In the genomic region with DNA sequence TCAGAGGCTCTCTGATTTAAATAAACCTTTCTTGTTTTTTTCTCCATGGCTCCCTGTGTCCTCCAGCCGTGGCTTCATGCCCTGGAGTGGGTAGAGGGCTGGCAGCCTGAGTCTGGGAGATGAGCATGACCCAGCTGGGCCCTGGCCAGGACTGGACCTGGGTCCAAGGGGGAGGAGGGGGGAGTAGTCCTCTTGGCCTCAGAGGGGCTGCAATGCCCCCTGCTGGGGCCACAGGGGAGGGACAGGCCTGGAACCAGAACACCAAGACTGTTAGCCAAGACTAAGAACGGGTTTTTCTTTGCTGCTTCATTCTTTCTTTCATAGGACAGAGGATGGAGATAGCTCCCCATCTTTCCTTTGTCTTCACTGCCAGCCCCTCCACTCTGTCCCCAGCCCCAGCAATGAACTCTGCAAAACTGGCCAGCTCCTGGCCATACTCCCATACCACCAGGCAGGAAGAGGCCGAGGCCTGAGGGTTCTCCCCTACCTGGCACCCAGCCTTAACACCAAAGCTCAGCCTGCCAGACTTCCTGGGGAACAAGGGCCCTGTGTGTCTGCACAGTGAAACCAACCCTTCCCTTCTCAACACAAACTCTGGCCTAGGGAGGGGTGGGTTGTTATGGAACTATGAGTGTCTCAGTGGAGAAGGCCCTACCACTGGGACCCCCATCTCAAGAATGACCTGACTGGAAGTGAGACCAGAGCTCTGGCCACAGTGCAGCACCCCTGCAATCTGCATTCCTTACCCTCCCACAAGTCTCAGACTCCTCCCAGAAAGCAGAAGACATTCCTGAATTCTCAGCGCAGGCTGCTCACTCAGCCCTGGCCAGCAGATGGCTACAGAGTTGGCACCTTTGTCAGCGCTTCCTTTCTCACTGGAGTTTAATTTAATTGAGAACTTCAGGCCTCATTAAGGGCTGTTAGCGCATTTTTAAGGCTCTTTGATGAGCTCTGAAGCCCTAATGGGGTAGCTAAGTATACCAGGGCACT, we compare ENCODE assay signal across 9 cellular contexts. TPM values are rescaled to one million over a fixed set of nuclear protein-coding genes. Genes with fewer than 3 reads are reported as not detected.
DNase-seq lines count a peak whose midpoint lies in the region; ATAC-seq, FAIRE-seq and TF ChIP-seq lines count a peak whose summit lies in the region.
"Had no signal": no experiment of that assay in that cellular context is flagged by ENCODE, and none has a peak within 500 bp of the region (broad histone marks: within the 10 kb centered on the region; RNA-seq: fewer than 3 reads in every experiment).

No MANE protein-coding gene starts in this region.

- DNase-seq in ACHN (peak; percentile 80), RCC 7860 (ENCODE audit: low spot score) (peak; percentile 50), epidermal melanocyte (ENCODE audit: insufficient read length, low spot score) (peak; percentile 81), mesothelial cell of epicardium (ENCODE audit: low spot score in 2 of 2, unreplicated experiment in 2 of 2) (no peak), NCI-H774 (lab: John Stamatoyannopoulos, UW) (no peak)

- H3K27me3 Mint-ChIP-seq in mesothelial cell of epicardium (ENCODE audit: low read depth), result peaks cover 4% of the 10 kb centered on the region

- H3K9me3 Mint-ChIP-seq in mesothelial cell of epicardium, result no peaks in the 10 kb centered on the region

- peak overlapping the region; percentile 84 for H3K27ac Mint-ChIP-seq in mesothelial cell of epicardium

- FAIRE-seq in RCC 7860 (lab: Jason Lieb, UNC), result peak; percentile 5

- no peak for ATAC-seq in activated CD4-positive, CD25-positive, alpha-beta regulatory T cell treated with anti-CD3 and anti-CD28 coated beads, Interleukin-2, amount 50 U/mL, for 24 hours
- ATAC-seq in HG03460 (IDR thresholded peaks at IDR 0.05; ENCODE audit: unreplicated experiment), result no peak

- H3K4me3 Mint-ChIP-seq in mesothelial cell of epicardium, result no peak overlapping the region

- TF ChIP-seq CTCF in GM12874 (IDR thresholded peaks at IDR 0.05; ENCODE audit: insufficient read depth, low read depth, low read length) (peak; percentile 77), mesothelial cell of epicardium (IDR thresholded peaks at IDR 0.05; ENCODE audit: unreplicated experiment) (peak; percentile 50)

- peaks cover 35% of the 10 kb centered on the region for H3K4me1 Mint-ChIP-seq in mesothelial cell of epicardium

- in situ Hi-C loops in ACHN (cut with HindIII; ENCODE audit: low pct_ligation_motif_present, low pct_unique_long_range_greater_than_20kb, low sequenced_read_pairs), result no loop called here

- no peaks in the 10 kb centered on the region for H3K36me3 Mint-ChIP-seq in mesothelial cell of epicardium

RNA-seq across cellular contexts. Expression of a gene that starts 11.0 kb away (rescaled TPM):
- total RNA-seq in mesothelial cell of epicardium, result 13.2 to 13.9 TPM (median 13.9 TPM) in 3 replicates

RNA-seq across cellular contexts. Expression of a gene that starts 12.5 kb away (rescaled TPM):
- total RNA-seq in mesothelial cell of epicardium, result 992 to 1,038 TPM (median 1,015 TPM) in 3 replicates

RNA-seq across cellular contexts. Expression of a gene that starts 17.7 kb away (rescaled TPM):
- total RNA-seq in mesothelial cell of epicardium, result not detected in 3 replicates
- total RNA-seq: mononuclear cell had no signal

RNA-seq across cellular contexts. Expression of a gene that starts 22.9 kb away (rescaled TPM):
- 33.4 to 38.2 TPM (median 37.1 TPM) in 3 replicates for total RNA-seq in mesothelial cell of epicardium

RNA-seq across cellular contexts. Expression of a gene that starts 31.0 kb away (rescaled TPM):
- 8.9 to 9.7 TPM (median 9.2 TPM) in 3 replicates for total RNA-seq in mesothelial cell of epicardium

Comparison
In these comparisons a context has a peak if more than half of its experiments do, and no peak if none do; other contexts are left out.
1. DNase-seq: peak in ACHN (single experiment), RCC 7860 (single experiment) and epidermal melanocyte (single experiment); none in mesothelial cell of epicardium (0 of 2) and NCI-H774 (single experiment).